ENCODE assay signal across 10 cellular contexts in genomic region chr20:35304956-35305355, GRCh38. TPM values are rescaled to one million over a fixed set of nuclear protein-coding genes. Genes with fewer than 3 reads are reported as not detected.
DNase-seq lines count a peak whose midpoint lies in the region; ATAC-seq, FAIRE-seq and TF ChIP-seq lines count a peak whose summit lies in the region.
"Had no signal": no experiment of that assay in that cellular context is flagged by ENCODE, and none has a peak within 500 bp of the region (broad histone marks: within the 10 kb centered on the region; RNA-seq: fewer than 3 reads in every experiment).

No MANE protein-coding gene starts in this region.

- intact Hi-C loops in transverse colon (cut with DNase I; ENCODE audit: low total_unique reads) (no loop called here), colonic mucosa (cut with DNase I) (loop anchor here (5.0 kb wide), 1 partner anchor 127 kb away; no protein-coding TSS in a partner anchor)

- no peaks in the 10 kb centered on the region for H3K9me3 Mint-ChIP-seq in activated naive CD4-positive, alpha-beta T cell treated with anti-CD3 and anti-CD28 coated beads, Interleukin-2, amount 50 U/mL, for 24 hours
- H3K9me3 Mint-ChIP-seq in activated naive CD4-positive, alpha-beta T cell treated with anti-CD3 and anti-CD28 coated beads, Interleukin-2, amount 50 U/mL, for 72 hours = no peaks in the 10 kb centered on the region

- no peaks in the 10 kb centered on the region for H3K27me3 Mint-ChIP-seq in activated naive CD4-positive, alpha-beta T cell treated with anti-CD3 and anti-CD28 coated beads, Interleukin-2, amount 50 U/mL, for 24 hours

- H3K36me3 ChIP-seq in keratinocyte (ENCODE audit: control insufficient read depth in 2 of 2, extremely low read depth in 1 of 2, insufficient read depth in 2 of 2, low read length in 2 of 2) = peaks cover 2 to 19% of the 10 kb centered on the region in 2 experiments
- H3K36me3 ChIP-seq in transverse colon = no peaks in the 10 kb centered on the region
- no peaks in the 10 kb centered on the region for H3K36me3 ChIP-seq in colonic mucosa

- H3K9me3 ChIP-seq in keratinocyte (ENCODE audit: control insufficient read depth, low read depth, low read length) (no peaks in the 10 kb centered on the region), transverse colon (no peaks in the 10 kb centered on the region), colonic mucosa (no peaks in the 10 kb centered on the region)
- H3K9me3 ChIP-seq: BE2C had no signal

- TF ChIP-seq CTCF in keratinocyte (optimal IDR thresholded peaks at IDR 0.05 in 1 of 3, IDR thresholded peaks at IDR 0.05 in 1 of 3, conservative IDR thresholded peaks at IDR 0.05 in 1 of 3; ENCODE audit: extremely low read depth in 1 of 3, insufficient read depth in 2 of 3, low read length in 3 of 3) (no peak), transverse colon (IDR thresholded peaks at IDR 0.05) (no peak), colonic mucosa (IDR thresholded peaks at IDR 0.05) (no peak)

- no peak for DNase-seq in activated naive CD4-positive, alpha-beta T cell (lab: John Stamatoyannopoulos, UW)
- no peak for DNase-seq in activated naive CD4-positive, alpha-beta T cell treated with anti-CD3 and anti-CD28 coated beads, Interleukin-2, amount 50 U/mL, for 72 hours (ENCODE audit: low spot score in 2 of 2)
- no peak for DNase-seq in keratinocyte (ENCODE audit: low read depth, low spot score)
- no peak for DNase-seq in transverse colon
- no peak for DNase-seq in SW 1271 (lab: John Stamatoyannopoulos, UW)
- DNase-seq in colonic mucosa = no peak
- DNase-seq: BE2C had no signal

- H3K27ac Mint-ChIP-seq in activated naive CD4-positive, alpha-beta T cell treated with anti-CD3 and anti-CD28 coated beads, Interleukin-2, amount 50 U/mL, for 24 hours = peak overlapping the region; percentile 84
- H3K27ac Mint-ChIP-seq in activated naive CD4-positive, alpha-beta T cell treated with anti-CD3 and anti-CD28 coated beads, Interleukin-2, amount 50 U/mL, for 72 hours = peak overlapping the region; percentile 84 to 99

- no peaks in the 10 kb centered on the region for H4K20me1 ChIP-seq in keratinocyte (ENCODE audit: control insufficient read depth, extremely low read depth, insufficient read depth, low read length)

- H3K4me3 ChIP-seq in keratinocyte (ENCODE audit: control insufficient read depth in 2 of 3, extremely low read depth in 1 of 3, insufficient read depth in 2 of 3, low read depth in 1 of 3, low read length in 3 of 3) = no peak overlapping the region
- no peak overlapping the region for H3K4me3 ChIP-seq in transverse colon
- H3K4me3 ChIP-seq in colonic mucosa = no peak overlapping the region

- dilution Hi-C loops in keratinocyte (cut with MboI; ENCODE audit: extremely low pct_ligation_motif_present, low sequenced_read_pairs) = no loop called here

- TF ChIP-seq POLR2A in transverse colon (IDR thresholded peaks at IDR 0.05) = no peak

- H3K36me3 Mint-ChIP-seq in activated naive CD4-positive, alpha-beta T cell treated with anti-CD3 and anti-CD28 coated beads, Interleukin-2, amount 50 U/mL, for 24 hours = peaks cover 2% of the 10 kb centered on the region
- peaks cover 0 to 7% of the 10 kb centered on the region in 2 donors for H3K36me3 Mint-ChIP-seq in activated naive CD4-positive, alpha-beta T cell treated with anti-CD3 and anti-CD28 coated beads, Interleukin-2, amount 50 U/mL, for 72 hours

- no peaks in the 10 kb centered on the region for H3K9me1 ChIP-seq in keratinocyte (ENCODE audit: control insufficient read depth, extremely low read depth, insufficient read depth, low read length)

- H3K27ac ChIP-seq in keratinocyte (ENCODE audit: control insufficient read depth, insufficient read depth, low read length) (peak overlapping the region; percentile 98), transverse colon (peak overlapping the region in 3 of 4 donors; percentile 49 to 64 (median 64)), colonic mucosa (no peak overlapping the region)

- H3K4me2 ChIP-seq in keratinocyte (ENCODE audit: control insufficient read depth, extremely low read depth, insufficient read depth, low read depth, low read length) = peak overlapping the region; percentile 59

- H3K4me1 ChIP-seq in keratinocyte (ENCODE audit: control insufficient read depth, extremely low read depth, insufficient read depth, low read length) = peaks cover 83% of the 10 kb centered on the region
- H3K4me1 ChIP-seq in transverse colon = peaks cover 17 to 43% (median 28%) of the 10 kb centered on the region in 4 donors
- no peaks in the 10 kb centered on the region for H3K4me1 ChIP-seq in colonic mucosa
- H3K4me1 ChIP-seq: BE2C had no signal

- in situ Hi-C loops in transverse colon (cut with MboI; ENCODE audit: low pct_ligation_motif_present in 1 of 4, low pct_unique_long_range_greater_than_20kb in 1 of 4, low sequenced_read_pairs in 3 of 4) = loop anchor here in 3 of 4 donors (5.0 to 10.0 kb wide), 2 partner anchors 140 to 147 kb away; no protein-coding TSS in a partner anchor

- WGBS in transverse colon (ENCODE audit: low coverage in 1 of 2), 2 donors = 90% methylated on average over 6 of the region's 6 CpGs; no CpG with 5 or more reads in 1 of the 2 donors

- H3K4me1 Mint-ChIP-seq in activated naive CD4-positive, alpha-beta T cell treated with anti-CD3 and anti-CD28 coated beads, Interleukin-2, amount 50 U/mL, for 24 hours = peaks cover 31% of the 10 kb centered on the region

- no peak overlapping the region for H2AFZ ChIP-seq in keratinocyte (ENCODE audit: control insufficient read depth, low read length)

- ATAC-seq in activated naive CD4-positive, alpha-beta T cell treated with anti-CD3 and anti-CD28 coated beads, Interleukin-2, amount 50 U/mL, for 72 hours = no peak
- no peak for ATAC-seq in HG03354 (IDR thresholded peaks at IDR 0.05; ENCODE audit: poor library complexity, severe bottlenecking, unreplicated experiment)

- no peak overlapping the region for H3K4me3 Mint-ChIP-seq in activated naive CD4-positive, alpha-beta T cell treated with anti-CD3 and anti-CD28 coated beads, Interleukin-2, amount 50 U/mL, for 24 hours

- H3K27me3 ChIP-seq in keratinocyte (ENCODE audit: control insufficient read depth, extremely low read depth, insufficient read depth, low read length) (no peaks in the 10 kb centered on the region), transverse colon (no peaks in the 10 kb centered on the region), colonic mucosa (no peaks in the 10 kb centered on the region)
- H3K27me3 ChIP-seq: BE2C had no signal

- peak overlapping the region; percentile 64 for H3K9ac ChIP-seq in keratinocyte (ENCODE audit: control insufficient read depth, extremely low read depth, insufficient read depth, low read length)
- no peak overlapping the region for H3K9ac ChIP-seq in colonic mucosa (ENCODE audit: low read depth in 2 of 2, low read length in 2 of 2)

- TF ChIP-seq EP300 in transverse colon (IDR thresholded peaks at IDR 0.05; ENCODE audit: low read depth) = no peak

- FAIRE-seq in keratinocyte (lab: Jason Lieb, UNC) = no peak
- FAIRE-seq: TTC549 had no signal

- no peaks in the 10 kb centered on the region for H3K79me2 ChIP-seq in keratinocyte (ENCODE audit: control insufficient read depth, insufficient read depth, low read length)

RNA-seq across cellular contexts. Expression of gene FAM83C, which starts 12.7 kb away (rescaled TPM):
- total RNA-seq in activated naive CD4-positive, alpha-beta T cell treated with anti-CD3 and anti-CD28 coated beads, Interleukin-2, amount 50 U/mL, for 72 hours = not detected
- 12.4 to 23.0 TPM (median 12.6 TPM) in 3 replicates for polyA plus RNA-seq in keratinocyte
- polyA plus RNA-seq in keratinocyte (2011; ENCODE audit: low read depth) = 13.8 TPM
- polyA plus RNA-seq in keratinocyte (2011; cell fraction: cytosol; rRNA removed) = 16.3 and 27.7 TPM in 2 replicates
- 27.1 and 29.7 TPM in 2 replicates for polyA plus RNA-seq in keratinocyte (2011; cell fraction: nucleus; rRNA removed)
- polyA plus RNA-seq in keratinocyte (2012; ENCODE audit: low replicate concordance) = 18.4 and 33.5 TPM in 2 replicates
- 12.4 to 19.8 TPM (median 19.5 TPM) in 3 replicates for polyA minus RNA-seq in keratinocyte
- 31.1 TPM for polyA minus RNA-seq in keratinocyte (2011; cell fraction: cytosol; rRNA and poly(A)+ RNA removed)
- 17.6 and 20.9 TPM in 2 replicates for polyA minus RNA-seq in keratinocyte (2011; cell fraction: nucleus; rRNA and poly(A)+ RNA removed)
- total RNA-seq in transverse colon (under 1 TPM in 1 of 4 donors, not detected in 3; 0.14 TPM), colonic mucosa (under 1 TPM in 1 of 2 donors, not detected in 1; 0.45 TPM)

RNA-seq across cellular contexts. Expression of gene EIF6, which starts 20.4 kb away (rescaled TPM):
- 100 to 1,000 TPM in 1 of 2 donors, 10 to 100 TPM in 1; 63.9 to 115 TPM for total RNA-seq in activated naive CD4-positive, alpha-beta T cell treated with anti-CD3 and anti-CD28 coated beads, Interleukin-2, amount 50 U/mL, for 72 hours
- polyA plus RNA-seq in keratinocyte = 206 to 285 TPM (median 283 TPM) in 3 replicates
- 56.4 TPM for polyA plus RNA-seq in keratinocyte (2011; ENCODE audit: low read depth)
- polyA plus RNA-seq in keratinocyte (2011; cell fraction: cytosol; rRNA removed) = 195 and 208 TPM in 2 replicates
- polyA plus RNA-seq in keratinocyte (2011; cell fraction: nucleus; rRNA removed) = 221 and 270 TPM in 2 replicates
- 232 and 273 TPM in 2 replicates for polyA plus RNA-seq in keratinocyte (2012; ENCODE audit: low replicate concordance)
- polyA minus RNA-seq in keratinocyte = 189 to 430 TPM (median 235 TPM) in 3 replicates
- polyA minus RNA-seq in keratinocyte (2011; cell fraction: cytosol; rRNA and poly(A)+ RNA removed) = 195 TPM
- 48.1 and 50.7 TPM in 2 replicates for polyA minus RNA-seq in keratinocyte (2011; cell fraction: nucleus; rRNA and poly(A)+ RNA removed)
- total RNA-seq in transverse colon = 100 to 1,000 TPM in 2 of 4 donors, 10 to 100 TPM in 2; 54.9 to 168 (median 100) TPM
- 100 to 1,000 TPM; 163 to 194 TPM for total RNA-seq in colonic mucosa

RNA-seq across cellular contexts. Expression of gene MMP24OS, which starts 27.0 kb away (rescaled TPM):
- 10 to 100 TPM; 29.4 to 41.8 TPM for total RNA-seq in activated naive CD4-positive, alpha-beta T cell treated with anti-CD3 and anti-CD28 coated beads, Interleukin-2, amount 50 U/mL, for 72 hours
- polyA plus RNA-seq in keratinocyte = 19.5 to 31.9 TPM (median 24.7 TPM) in 3 replicates
- polyA plus RNA-seq in keratinocyte (2011; ENCODE audit: low read depth) = 19.8 TPM
- polyA plus RNA-seq in keratinocyte (2011; cell fraction: cytosol; rRNA removed) = 24.9 and 48.3 TPM in 2 replicates
- 19.7 and 29.9 TPM in 2 replicates for polyA plus RNA-seq in keratinocyte (2011; cell fraction: nucleus; rRNA removed)
- 38.8 and 70.6 TPM in 2 replicates for polyA plus RNA-seq in keratinocyte (2012; ENCODE audit: low replicate concordance)
- polyA minus RNA-seq in keratinocyte = 14.7 to 45.1 TPM (median 22.5 TPM) in 3 replicates
- 108 TPM for polyA minus RNA-seq in keratinocyte (2011; cell fraction: cytosol; rRNA and poly(A)+ RNA removed)
- 11.2 and 14.0 TPM in 2 replicates for polyA minus RNA-seq in keratinocyte (2011; cell fraction: nucleus; rRNA and poly(A)+ RNA removed)
- 10 to 100 TPM; 32.4 to 81.1 (median 47.9) TPM for total RNA-seq in transverse colon
- 100 to 1,000 TPM in 1 of 2 donors, 10 to 100 TPM in 1; 83.9 to 123 TPM for total RNA-seq in colonic mucosa
